ENCODE assay signal across 1 cellular context in the genomic region with DNA sequence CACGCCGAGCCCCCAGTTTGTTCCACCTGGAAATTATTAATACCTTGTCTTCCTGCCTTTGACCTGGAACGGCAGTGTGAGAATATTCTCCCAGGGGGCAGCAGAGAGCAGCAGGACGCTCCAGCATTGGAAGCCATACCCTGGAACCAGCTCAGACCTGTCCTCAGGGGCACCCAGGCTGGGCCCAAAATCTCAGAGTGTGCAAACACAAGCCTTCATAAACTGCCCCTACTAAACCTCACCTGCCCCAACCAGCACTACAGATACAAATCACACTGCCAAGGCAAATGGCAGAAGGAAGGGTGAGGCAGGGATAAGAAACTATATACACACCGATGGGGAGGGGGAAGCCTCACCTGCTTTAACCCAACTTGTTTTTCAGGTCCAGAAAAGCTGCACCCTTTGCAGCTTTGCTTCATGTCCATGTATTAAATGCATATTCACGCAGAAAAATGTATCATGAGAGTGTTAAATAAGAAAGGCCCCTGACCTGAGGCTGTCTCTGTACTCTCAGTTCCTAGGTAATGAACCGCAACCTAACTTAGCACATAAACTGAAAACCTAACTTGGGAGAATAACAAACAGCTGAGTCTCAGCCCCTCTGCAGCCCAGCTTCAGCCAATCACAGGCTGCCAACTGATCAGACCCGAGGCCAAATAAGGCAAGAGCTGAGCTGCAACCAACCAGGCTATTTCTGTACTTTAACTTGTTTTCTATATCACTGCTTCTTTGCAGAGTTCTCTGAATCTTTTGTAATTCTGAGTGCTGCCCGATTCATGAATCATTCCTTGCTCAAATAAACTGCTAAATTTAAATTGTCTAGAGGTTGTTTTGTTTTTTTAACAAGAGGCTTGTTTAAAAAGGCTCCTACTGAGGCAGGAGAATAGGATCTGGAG.
A peak's percentile ranks its signal among the peaks of the same experiment; 100 is the strongest.
TF ChIP-seq lines count a peak whose summit lies in the region.

No MANE protein-coding gene starts in this region.

TF ChIP-seq in HepG2, 621 proteins besides CTCF, POLR2A, EP300 and RAD21 (continued from another document and continues in another):
- TF ChIP-seq RERE (CRISPR knock-in tag; IDR thresholded peaks at IDR 0.05; ENCODE audit: low read depth) (no peak), RNF2 (conservative IDR thresholded peaks at IDR 0.05; ENCODE audit: low read depth) (no peak), ARHGAP35 (CRISPR knock-in tag; IDR thresholded peaks at IDR 0.05; ENCODE audit: borderline replicate concordance) (peak; percentile 97), ZNF614 (CRISPR knock-in tag; IDR thresholded peaks at IDR 0.05; ENCODE audit: borderline replicate concordance) (peak; percentile 49; the same call in 1 of the 2 replicates), ZNF274 (CRISPR knock-in tag; IDR thresholded peaks at IDR 0.05) (peak; percentile 92), CENPX (CRISPR knock-in tag; IDR thresholded peaks at IDR 0.05) (no peak), ZNF597 (CRISPR knock-in tag; IDR thresholded peaks at IDR 0.05) (peak; percentile 28; the same call in 1 of the 2 replicates), ZNF784 (CRISPR knock-in tag; IDR thresholded peaks at IDR 0.05; ENCODE audit: borderline replicate concordance) (0 out of 2 replicates have a peak, but pooled peaks have one; percentile 30), ZNF260 (CRISPR knock-in tag; IDR thresholded peaks at IDR 0.05; ENCODE audit: borderline replicate concordance, low read depth) (no peak), TBX3 (IDR thresholded peaks at IDR 0.05; ENCODE audit: borderline replicate concordance) (no peak), ZNF296 (CRISPR knock-in tag; conservative IDR thresholded peaks at IDR 0.05) (no peak), HES4 (CRISPR knock-in tag; IDR thresholded peaks at IDR 0.05; ENCODE audit: borderline replicate concordance) (0 out of 2 replicates have a peak, but pooled peaks have one; percentile 70), RFXANK (CRISPR knock-in tag; IDR thresholded peaks at IDR 0.05) (0 out of 2 replicates have a peak, but pooled peaks have one; percentile 21), DMAP1 (CRISPR knock-in tag; IDR thresholded peaks at IDR 0.05) (peak; percentile 83), ZBTB3 (CRISPR knock-in tag; IDR thresholded peaks at IDR 0.05; ENCODE audit: borderline replicate concordance, low read depth) (peak; percentile 43; the same call in 1 of the 2 replicates), ZNF256 (CRISPR knock-in tag; conservative IDR thresholded peaks at IDR 0.05) (0 out of 2 replicates have a peak, but pooled peaks have one; percentile 39), SOX13 (IDR thresholded peaks at IDR 0.05) (peak; percentile 92), SOX13 (CRISPR knock-in tag; conservative IDR thresholded peaks at IDR 0.05 in 1 of 2, IDR thresholded peaks at IDR 0.05 in 1 of 2) (peak in 1 of 2 experiments; percentile 79; a peak in 2 of 4 replicates), E2F5 (CRISPR knock-in tag; conservative IDR thresholded peaks at IDR 0.05) (0 out of 2 replicates have a peak, but pooled peaks have one; percentile 52), NFE2L2 (IDR thresholded peaks at IDR 0.05; ENCODE audit: low read length) (peak; percentile 40; the same call in 1 of the 2 replicates), EHMT2 (IDR thresholded peaks at IDR 0.05; ENCODE audit: borderline replicate concordance, low read depth, low read length) (no peak; the same call in 1 of the 2 replicates), NFYB (CRISPR knock-in tag; IDR thresholded peaks at IDR 0.05) (peak; percentile 91), SIX4 (CRISPR knock-in tag; IDR thresholded peaks at IDR 0.05) (peak; percentile 20; the same call in 1 of the 2 replicates), ZNF546 (CRISPR knock-in tag; conservative IDR thresholded peaks at IDR 0.05) (peak; percentile 56; the same call in 1 of the 2 replicates), ZNF343 (CRISPR knock-in tag; IDR thresholded peaks at IDR 0.05) (no peak), ZSCAN30 (CRISPR knock-in tag; IDR thresholded peaks at IDR 0.05) (peak; percentile 47; the same call in 1 of the 2 replicates), ZNF230 (CRISPR knock-in tag; IDR thresholded peaks at IDR 0.05) (peak; percentile 84; the same call in 1 of the 2 replicates), KAT2B (IDR thresholded peaks at IDR 0.05; ENCODE audit: borderline replicate concordance, low read depth, low read length) (0 out of 2 replicates have a peak, but pooled peaks have one; percentile 2), GZF1 (CRISPR knock-in tag; IDR thresholded peaks at IDR 0.05) (peak; percentile 71), CBX2 (IDR thresholded peaks at IDR 0.05; ENCODE audit: low read depth, low read length) (no peak; the same call in 1 of the 2 replicates), CBX2 (CRISPR knock-in tag; IDR thresholded peaks at IDR 0.05; ENCODE audit: low read depth) (no peak), EZH2 (conservative IDR thresholded peaks at IDR 0.05; ENCODE audit: low read depth, low read length) (no peak; the same call in 1 of the 2 replicates), SKI (IDR thresholded peaks at IDR 0.05; ENCODE audit: partially characterized antibody) (peak; percentile 19), ZNF780A (CRISPR knock-in tag; IDR thresholded peaks at IDR 0.05) (no peak), ZNF619 (CRISPR knock-in tag; IDR thresholded peaks at IDR 0.05) (peak; percentile 99), ZNF552 (CRISPR knock-in tag; IDR thresholded peaks at IDR 0.05; ENCODE audit: borderline replicate concordance) (no peak; the same call in 1 of the 2 replicates), JUND (CRISPR knock-in tag; IDR thresholded peaks at IDR 0.05) (peak; percentile 52; the same call in 1 of the 2 replicates), ZNF761 (CRISPR knock-in tag; conservative IDR thresholded peaks at IDR 0.05) (peak; percentile 89; the same call in 1 of the 2 replicates), ZNF788 (CRISPR knock-in tag; IDR thresholded peaks at IDR 0.05; ENCODE audit: borderline replicate concordance) (peak; percentile 75; the same call in 1 of the 2 replicates)
- TF ChIP-seq, protein P1, sequence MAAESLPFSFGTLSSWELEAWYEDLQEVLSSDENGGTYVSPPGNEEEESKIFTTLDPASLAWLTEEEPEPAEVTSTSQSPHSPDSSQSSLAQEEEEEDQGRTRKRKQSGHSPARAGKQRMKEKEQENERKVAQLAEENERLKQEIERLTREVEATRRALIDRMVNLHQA (CRISPR knock-in tag; IDR thresholded peaks at IDR 0.05) = no peak
- TF ChIP-seq, protein P2, sequence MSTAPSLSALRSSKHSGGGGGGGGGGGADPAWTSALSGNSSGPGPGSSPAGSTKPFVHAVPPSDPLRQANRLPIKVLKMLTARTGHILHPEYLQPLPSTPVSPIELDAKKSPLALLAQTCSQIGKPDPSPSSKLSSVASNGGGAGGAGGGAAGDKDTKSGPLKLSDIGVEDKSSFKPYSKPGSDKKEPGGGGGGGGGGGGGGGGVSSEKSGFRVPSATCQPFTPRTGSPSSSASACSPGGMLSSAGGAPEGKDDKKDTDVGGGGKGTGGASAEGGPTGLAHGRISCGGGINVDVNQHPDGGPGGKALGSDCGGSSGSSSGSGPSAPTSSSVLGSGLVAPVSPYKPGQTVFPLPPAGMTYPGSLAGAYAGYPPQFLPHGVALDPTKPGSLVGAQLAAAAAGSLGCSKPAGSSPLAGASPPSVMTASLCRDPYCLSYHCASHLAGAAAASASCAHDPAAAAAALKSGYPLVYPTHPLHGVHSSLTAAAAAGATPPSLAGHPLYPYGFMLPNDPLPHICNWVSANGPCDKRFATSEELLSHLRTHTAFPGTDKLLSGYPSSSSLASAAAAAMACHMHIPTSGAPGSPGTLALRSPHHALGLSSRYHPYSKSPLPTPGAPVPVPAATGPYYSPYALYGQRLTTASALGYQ (CRISPR knock-in tag; IDR thresholded peaks at IDR 0.05) = peak; percentile 61; the same call in 1 of the 2 replicates
- TF ChIP-seq, protein P3, sequence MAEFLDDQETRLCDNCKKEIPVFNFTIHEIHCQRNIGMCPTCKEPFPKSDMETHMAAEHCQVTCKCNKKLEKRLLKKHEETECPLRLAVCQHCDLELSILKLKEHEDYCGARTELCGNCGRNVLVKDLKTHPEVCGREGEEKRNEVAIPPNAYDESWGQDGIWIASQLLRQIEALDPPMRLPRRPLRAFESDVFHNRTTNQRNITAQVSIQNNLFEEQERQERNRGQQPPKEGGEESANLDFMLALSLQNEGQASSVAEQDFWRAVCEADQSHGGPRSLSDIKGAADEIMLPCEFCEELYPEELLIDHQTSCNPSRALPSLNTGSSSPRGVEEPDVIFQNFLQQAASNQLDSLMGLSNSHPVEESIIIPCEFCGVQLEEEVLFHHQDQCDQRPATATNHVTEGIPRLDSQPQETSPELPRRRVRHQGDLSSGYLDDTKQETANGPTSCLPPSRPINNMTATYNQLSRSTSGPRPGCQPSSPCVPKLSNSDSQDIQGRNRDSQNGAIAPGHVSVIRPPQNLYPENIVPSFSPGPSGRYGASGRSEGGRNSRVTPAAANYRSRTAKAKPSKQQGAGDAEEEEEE (CRISPR knock-in tag; IDR thresholded peaks at IDR 0.05; ENCODE audit: borderline replicate concordance) = peak; percentile 5; the same call in 1 of the 2 replicates
- TF ChIP-seq, protein P4, sequence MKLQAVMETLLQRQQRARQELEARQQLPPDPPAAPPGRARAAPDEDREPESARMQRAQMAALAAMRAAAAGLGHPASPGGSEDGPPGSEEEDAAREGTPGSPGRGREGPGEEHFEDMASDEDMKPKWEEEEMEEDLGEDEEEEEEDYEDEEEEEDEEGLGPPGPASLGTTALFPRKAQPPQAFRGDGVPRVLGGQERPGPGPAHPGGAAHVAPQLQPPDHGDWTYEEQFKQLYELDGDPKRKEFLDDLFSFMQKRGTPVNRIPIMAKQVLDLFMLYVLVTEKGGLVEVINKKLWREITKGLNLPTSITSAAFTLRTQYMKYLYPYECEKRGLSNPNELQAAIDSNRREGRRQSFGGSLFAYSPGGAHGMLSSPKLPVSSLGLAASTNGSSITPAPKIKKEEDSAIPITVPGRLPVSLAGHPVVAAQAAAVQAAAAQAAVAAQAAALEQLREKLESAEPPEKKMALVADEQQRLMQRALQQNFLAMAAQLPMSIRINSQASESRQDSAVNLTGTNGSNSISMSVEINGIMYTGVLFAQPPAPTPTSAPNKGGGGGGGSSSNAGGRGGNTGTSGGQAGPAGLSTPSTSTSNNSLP (IDR thresholded peaks at IDR 0.05; ENCODE audit: low read depth, low read length) = peak; percentile 72
- TF ChIP-seq, protein P5, sequence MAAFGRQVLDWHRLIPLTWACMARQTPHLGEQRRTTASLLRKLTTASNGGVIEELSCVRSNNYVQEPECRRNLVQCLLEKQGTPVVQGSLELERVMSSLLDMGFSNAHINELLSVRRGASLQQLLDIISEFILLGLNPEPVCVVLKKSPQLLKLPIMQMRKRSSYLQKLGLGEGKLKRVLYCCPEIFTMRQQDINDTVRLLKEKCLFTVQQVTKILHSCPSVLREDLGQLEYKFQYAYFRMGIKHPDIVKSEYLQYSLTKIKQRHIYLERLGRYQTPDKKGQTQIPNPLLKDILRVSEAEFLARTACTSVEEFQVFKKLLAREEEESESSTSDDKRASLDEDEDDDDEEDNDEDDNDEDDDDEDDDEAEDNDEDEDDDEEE (CRISPR knock-in tag; IDR thresholded peaks at IDR 0.05) = peak; percentile 87
